25 cellular contexts compared by ENCODE assay signal in genomic region chr3:76643620-76644019, GRCh38.
"Had no signal": no experiment of that assay in that cellular context is flagged by ENCODE, and none has a peak within 500 bp of the region (broad histone marks: within the 10 kb centered on the region; RNA-seq: fewer than 3 reads in every experiment).

No MANE protein-coding gene starts in this region.

- ATAC-seq: foreskin keratinocyte; gastroesophageal sphincter; heart left ventricle; left lung; naive thymus-derived CD4-positive, alpha-beta T cell; sciatic nerve; stimulated activated naive CD8-positive, alpha-beta T cell treated with anti-CD3 and anti-CD28 coated beads, Interleukin-15, amount 100 ng/mL, for 72 hours; upper lobe of right lung had no signal

- H3K27me3 ChIP-seq: esophagus muscularis mucosa, foreskin keratinocyte, gastroesophageal sphincter, heart left ventricle, hepatocyte, left lung, neural progenitor cell, suprapubic skin, transverse colon, upper lobe of right lung, uterus had no signal

- H3K4me3 ChIP-seq: esophagus muscularis mucosa, gastroesophageal sphincter, heart left ventricle, hepatocyte, left lung, neural progenitor cell, smooth muscle cell, suprapubic skin, transverse colon, upper lobe of right lung, uterus had no signal

- H3K27ac ChIP-seq: esophagus muscularis mucosa, foreskin keratinocyte, gastroesophageal sphincter, heart left ventricle, hepatocyte, left lung, neural progenitor cell, parathyroid adenoma, suprapubic skin, transverse colon, upper lobe of right lung, uterus had no signal

- H3K9me3 ChIP-seq: esophagus muscularis mucosa, gastroesophageal sphincter, heart left ventricle, left lung, suprapubic skin, transverse colon, upper lobe of right lung, uterus had no signal

- H3K4me2 ChIP-seq: hepatocyte, neural progenitor cell, smooth muscle cell had no signal

- H3K79me2 ChIP-seq: hepatocyte, parathyroid adenoma had no signal

- H3K36me3 ChIP-seq: esophagus muscularis mucosa, gastroesophageal sphincter, heart left ventricle, left lung, neural progenitor cell, suprapubic skin, transverse colon, upper lobe of right lung, uterus had no signal

- H2AFZ ChIP-seq: hepatocyte, neural progenitor cell, parathyroid adenoma had no signal

- DNase-seq: dermis blood vessel endothelial cell; effector memory CD4-positive, alpha-beta T cell; foreskin keratinocyte; heart left ventricle; kidney; left lung; mesenchymal stem cell; naive thymus-derived CD4-positive, alpha-beta T cell; stimulated activated CD4-positive, alpha-beta T cell treated with anti-CD3 and anti-CD28 coated beads, Interleukin-12 subunit alpha, Interleukin-12 subunit beta, amount 100 ng/mL, for 4 hours; stimulated activated CD4-positive, alpha-beta T cell treated with anti-CD3 and anti-CD28 coated beads, Interleukin-1b, Interleukin-23, amount 100 ng/mL, for 48 hours; stimulated activated CD4-positive, alpha-beta T cell treated with anti-CD3 and anti-CD28 coated beads, Interleukin-4, amount 100 ng/mL, for 1 hour; stimulated activated CD8-positive, alpha-beta memory T cell treated with anti-CD3 and anti-CD28 coated beads, Interleukin-4, amount 100 ng/mL, for 48 hours; stimulated activated naive CD4-positive, alpha-beta T cell; stimulated activated naive CD8-positive, alpha-beta T cell treated with anti-CD3 and anti-CD28 coated beads, Interleukin-15, amount 100 ng/mL, for 72 hours; transverse colon; upper lobe of right lung; uterus had no signal

- H3K9ac ChIP-seq: neural progenitor cell, parathyroid adenoma had no signal

- H3K4me1 ChIP-seq: esophagus muscularis mucosa, foreskin keratinocyte, gastroesophageal sphincter, heart left ventricle, left lung, neural progenitor cell, parathyroid adenoma, suprapubic skin, transverse colon, upper lobe of right lung, uterus had no signal
